ENCODE assay signal across 8 cellular contexts in the genomic region with DNA sequence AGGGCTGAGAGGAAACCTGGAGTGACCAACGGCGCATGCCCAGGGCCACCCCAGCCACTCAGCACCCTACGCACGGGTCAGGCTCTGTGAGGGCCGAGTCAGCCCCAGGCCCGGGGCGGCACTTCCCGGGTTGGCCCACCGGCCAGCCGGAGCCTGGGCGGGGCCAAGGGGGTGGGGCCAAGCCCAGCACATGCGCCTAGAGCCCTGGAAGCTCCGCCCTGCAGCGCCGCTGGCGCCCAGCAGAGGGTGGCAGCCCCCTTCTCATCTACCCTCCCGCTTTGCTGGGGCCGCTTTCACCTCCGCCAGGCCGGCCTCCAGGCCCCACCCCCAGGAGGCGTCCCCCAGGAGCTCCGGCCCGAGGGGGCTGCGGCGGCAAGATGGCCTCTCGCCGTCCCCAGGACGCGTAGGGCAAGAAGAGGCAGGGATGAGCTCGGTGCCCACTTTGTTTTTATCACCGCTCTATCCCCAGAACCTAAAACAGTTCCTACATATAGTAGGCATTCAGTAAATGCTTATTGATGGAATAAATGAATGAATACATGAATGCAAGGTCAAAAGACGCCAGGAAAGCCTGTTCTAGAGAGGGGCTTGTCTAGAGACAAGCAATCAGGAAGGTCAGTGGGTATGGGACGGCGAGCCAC. TPM values are rescaled to one million over a fixed set of nuclear protein-coding genes. Genes with fewer than 3 reads are reported as not detected.
DNase-seq lines count a peak whose midpoint lies in the region; ATAC-seq and TF ChIP-seq lines count a peak whose summit lies in the region.

No MANE protein-coding gene starts in this region.

- DNase-seq in BE2C (peak; percentile 93), NCI-H510A treated with DMSO at 0.1 percent for 48 hours (lab: John Stamatoyannopoulos, UW) (peak; percentile 72), coronary artery (ENCODE audit: low spot score) (peak; percentile 97), left lobe of liver (ENCODE audit: low spot score) (peak; percentile 93)
- DNase-seq in activated CD4-positive, alpha-beta T cell treated with anti-CD3 and anti-CD28 coated beads for 48 hours, result peak; percentile 95
- peak; percentile 94 to 95 for DNase-seq in stimulated activated CD4-positive, alpha-beta T cell treated with anti-CD3 and anti-CD28 coated beads, Interleukin-2, amount 100 ng/mL, for 24 hours

- peak overlapping the region; percentile 66 to 83 for H3K27ac ChIP-seq in coronary artery

- ATAC-seq in GM19043 (IDR thresholded peaks at IDR 0.05; ENCODE audit: low read depth, unreplicated experiment) (peak; percentile 74), HG03354 (IDR thresholded peaks at IDR 0.05; ENCODE audit: poor library complexity, severe bottlenecking, unreplicated experiment) (peak; percentile 82), left lobe of liver (peak; percentile 91)

- TF ChIP-seq CTCF in BE2C (IDR thresholded peaks at IDR 0.05; ENCODE audit: low read depth, low read length), result peak; percentile 67
- TF ChIP-seq CTCF in coronary artery (IDR thresholded peaks at IDR 0.05), result peak; percentile 90

- peaks cover 14% of the 10 kb centered on the region for H3K4me1 ChIP-seq in BE2C

- H3K4me3 ChIP-seq in BE2C (ENCODE audit: low read depth, low read length) (peak overlapping the region; percentile 51), coronary artery (peak overlapping the region; percentile 74)

- H3K9me3 ChIP-seq in BE2C, result no peaks in the 10 kb centered on the region

- H3K27me3 ChIP-seq in BE2C, result no peaks in the 10 kb centered on the region

- H3K36me3 ChIP-seq in BE2C, result no peaks in the 10 kb centered on the region

RNA-seq across cellular contexts. Expression of a gene that starts 31.3 kb away (rescaled TPM):
- 30.5 TPM for polyA plus RNA-seq in BE2C (2012; ENCODE audit: insufficient read depth, insufficient read length, low read depth)
- 109 TPM for total RNA-seq in left lobe of liver

Comparison
In these comparisons a context has a peak if more than half of its experiments do, and no peak if none do; other contexts are left out.
1. Peak in every context shown above with its lines: DNase-seq, ATAC-seq, H3K4me3 ChIP-seq and H3K27ac ChIP-seq.